Comparison of ENCODE assay signal across 19 cellular contexts in genomic region chr2:154794328-154794870, GRCh38.
"Had no signal": no experiment of that assay in that cellular context is flagged by ENCODE, and none has a peak within 500 bp of the region (broad histone marks: within the 10 kb centered on the region; RNA-seq: fewer than 3 reads in every experiment).

No MANE protein-coding gene starts in this region.

- ATAC-seq: activated CD8-positive, alpha-beta T cell treated with anti-CD3 and anti-CD28 coated beads, Interleukin-2, amount 10 ng/mL, durations not matched to agents 7 days and 5 days; PC-3; WTC11 had no signal

- DNase-seq: activated CD4-positive, alpha-beta T cell treated with anti-CD3 and anti-CD28 coated beads for 48 hours; activated CD4-positive, alpha-beta T cell treated with anti-CD3 and anti-CD28 coated beads, Interleukin-2, amount 50 U/mL, for 4 hours; activated CD4-positive, CD25-positive, alpha-beta regulatory T cell treated with anti-CD3 and anti-CD28 coated beads, Interleukin-2, amount 50 U/mL, for 72 hours; activated CD8-positive, alpha-beta memory T cell treated with anti-CD3 and anti-CD28 coated beads, Interleukin-2, amount 50 U/mL, for 48 hours; activated CD8-positive, alpha-beta T cell treated with anti-CD3 and anti-CD28 coated beads, Interleukin-2, amount 10 ng/mL, durations not matched to agents 7 days and 5 days; activated naive CD4-positive, alpha-beta T cell treated with anti-CD3 and anti-CD28 coated beads, Interleukin-2, amount 50 U/mL, for 16 hours; activated naive CD8-positive, alpha-beta T cell treated with anti-CD3 and anti-CD28 coated beads, Interleukin-2, amount 10 ng/mL, durations not matched to agents 7 days and 5 days; activated T-cell treated with anti-CD3 and anti-CD28 coated beads, Interleukin-2, amount 50 U/mL, for 1 hour; adrenal gland; KG1; NCI-H1092; NCI-H1417; NCI-H1930; NCI-H2171; NCI-H2227 treated with DMSO at 0.1 percent for 48 hours; NCI-H510A; PC-3; SHP77 had no signal
